In genomic region chr2:1900736-1901135, GRCh38 we compare ENCODE assay signal across 20 cellular contexts.
A peak's percentile ranks its signal among the peaks of the same experiment; 100 is the strongest.
DNase-seq lines count a peak whose midpoint lies in the region; ATAC-seq, FAIRE-seq and TF ChIP-seq lines count a peak whose summit lies in the region.
"Had no signal": no experiment of that assay in that cellular context is flagged by ENCODE, and none has a peak within 500 bp of the region (broad histone marks: within the 10 kb centered on the region; RNA-seq: fewer than 3 reads in every experiment).

No MANE protein-coding gene starts in this region.

- no peak overlapping the region for H2AFZ ChIP-seq in osteoblast (ENCODE audit: low read length)

- WGBS in thyroid gland, 2 donors: 75 to 78% methylated on average over 9 to 12 of the region's 12 CpGs
- 66 to 70% methylated on average over 12 of the region's 12 CpGs for WGBS in pancreas, 2 donors

- intact Hi-C loops in thyroid gland (cut with DNase I): no loop called here
- intact Hi-C loops in pancreas (cut with DNase I): no loop called here

- TF ChIP-seq CTCF in osteoblast (IDR thresholded peaks at IDR 0.05; ENCODE audit: extremely low read depth, low read depth, low read length) (no peak), thyroid gland (IDR thresholded peaks at IDR 0.05) (no peak), pancreas (IDR thresholded peaks at IDR 0.05) (no peak)

- H3K27me3 ChIP-seq in osteoblast (ENCODE audit: insufficient read depth, low read length) (no peaks in the 10 kb centered on the region), thyroid gland (no peaks in the 10 kb centered on the region), pancreas (no peaks in the 10 kb centered on the region)
- H3K27me3 ChIP-seq: right lobe of liver had no signal

- DNase-seq in NCI-H524 (lab: John Stamatoyannopoulos, UW) (peak; percentile 21 to 41), NCI-H524 treated with DMSO at 0.1 percent for 48 hours (lab: John Stamatoyannopoulos, UW) (no peak), NCI-H1694 treated with DMSO at 0.1 percent for 48 hours (lab: John Stamatoyannopoulos, UW) (peak; percentile 28), ecto neural progenitor cell (ENCODE audit: low spot score) (peak; percentile 66), osteoblast (ENCODE audit: insufficient read length, low spot score, missing footprints) (peak; percentile 13), thyroid gland (no peak), pancreas (no peak)
- no peak for DNase-seq in NK-92 treated with Interleukin-12 subunit alpha and Interleukin-12 subunit beta, amount 100 ng/mL, for 24 hours (lab: John Stamatoyannopoulos, UW)
- DNase-seq: activated naive CD4-positive, alpha-beta T cell treated with anti-CD3 and anti-CD28 coated beads, Interleukin-2, amount 50 U/mL, for 16 hours; cortex of kidney; DMS53; foreskin melanocyte; NCI-H2171 treated with DMSO at 0.1 percent for 48 hours; right lobe of liver; stimulated activated naive CD4-positive, alpha-beta T cell; trophoblast cell had no signal

- H3K4me2 ChIP-seq in osteoblast (ENCODE audit: insufficient read depth, low read length): no peak overlapping the region
- H3K4me2 ChIP-seq: A549 had no signal

- H3K4me3 ChIP-seq in osteoblast (ENCODE audit: insufficient read depth, low read length): no peak overlapping the region
- H3K4me3 ChIP-seq in thyroid gland (replicated peaks in 1 of 3): no peak overlapping the region
- H3K4me3 ChIP-seq in pancreas: no peak overlapping the region
- H3K4me3 ChIP-seq: A549, right lobe of liver had no signal

- H3K9me3 ChIP-seq in osteoblast (ENCODE audit: low read depth, low read length) (no peaks in the 10 kb centered on the region), thyroid gland (no peaks in the 10 kb centered on the region), pancreas (no peaks in the 10 kb centered on the region)
- H3K9me3 ChIP-seq: A549, right lobe of liver had no signal

- no peaks in the 10 kb centered on the region for H3K4me1 ChIP-seq in osteoblast (ENCODE audit: insufficient read depth, low read length)
- H3K4me1 ChIP-seq in thyroid gland: no peaks in the 10 kb centered on the region
- no peaks in the 10 kb centered on the region for H3K4me1 ChIP-seq in pancreas
- H3K4me1 ChIP-seq: A549, right lobe of liver had no signal

- no peak for FAIRE-seq in pancreas (lab: Jason Lieb, UNC)
- FAIRE-seq: A549 had no signal

- no peak for TF ChIP-seq POLR2A in thyroid gland (IDR thresholded peaks at IDR 0.05)

- no peaks in the 10 kb centered on the region for H3K36me3 ChIP-seq in osteoblast (ENCODE audit: insufficient read depth, low read length)
- H3K36me3 ChIP-seq in thyroid gland: no peaks in the 10 kb centered on the region
- H3K36me3 ChIP-seq in pancreas: no peaks in the 10 kb centered on the region
- H3K36me3 ChIP-seq: right lobe of liver had no signal

- H4K20me1 ChIP-seq in osteoblast (ENCODE audit: insufficient read depth, low read length): no peaks in the 10 kb centered on the region

- no peak for ATAC-seq in pancreas
- ATAC-seq: A549, left lobe of liver, right lobe of liver had no signal

- H3K27ac ChIP-seq in osteoblast (ENCODE audit: low read depth, low read length) (no peak overlapping the region), thyroid gland (no peak overlapping the region), pancreas (no peak overlapping the region)
- H3K27ac ChIP-seq: A549, C4-2B, epithelial cell of prostate, right lobe of liver had no signal

- H3K79me2 ChIP-seq in osteoblast (ENCODE audit: insufficient read depth, low read length): no peaks in the 10 kb centered on the region

Comparison
In these comparisons a context has a peak if more than half of its experiments do, and no peak if none do; other contexts are left out.
1. DNase-seq: peak in NCI-H524 (2 of 2), NCI-H1694 treated with DMSO at 0.1 percent for 48 hours (single experiment), ecto neural progenitor cell (single experiment) and osteoblast (single experiment); none in NCI-H524 treated with DMSO at 0.1 percent for 48 hours (single experiment), thyroid gland (0 of 2), NK-92 treated with Interleukin-12 subunit alpha and Interleukin-12 subunit beta, amount 100 ng/mL, for 24 hours (single experiment) and pancreas (0 of 6).